Comparison of ENCODE assay signal across 10 cellular contexts in genomic region chr14:31241450-31242114, GRCh38. TPM values are rescaled to one million over a fixed set of nuclear protein-coding genes. Genes with fewer than 3 reads are reported as not detected.
DNase-seq lines count a peak whose midpoint lies in the region; ATAC-seq, FAIRE-seq and TF ChIP-seq lines count a peak whose summit lies in the region.
"Had no signal": no experiment of that assay in that cellular context is flagged by ENCODE, and none has a peak within 500 bp of the region (broad histone marks: within the 10 kb centered on the region; RNA-seq: fewer than 3 reads in every experiment).

No MANE protein-coding gene starts in this region.

- peak; percentile 55 for ATAC-seq in thoracic aorta (ENCODE audit: insufficient number of reproducible peaks, low FRiP score, low read depth)

- TF ChIP-seq CTCF in brain microvascular endothelial cell (IDR thresholded peaks at IDR 0.05; ENCODE audit: low read depth, low read length, missing control alignments) (no peak), right atrium auricular region (IDR thresholded peaks at IDR 0.05) (no peak), thoracic aorta (IDR thresholded peaks at IDR 0.05) (no peak)

- H3K4me1 ChIP-seq in right atrium auricular region (peaks cover 0 to 10% of the 10 kb centered on the region in 2 donors), thoracic aorta (ENCODE audit: control insufficient read depth in 1 of 2, low read depth in 2 of 2) (peaks cover 0 to 8% of the 10 kb centered on the region in 2 donors)
- H3K4me1 ChIP-seq in effector memory CD4-positive, alpha-beta T cell (ENCODE audit: control insufficient read depth, insufficient read depth, low read length, poor library complexity, severe bottlenecking): no peaks in the 10 kb centered on the region
- H3K4me1 ChIP-seq: neural progenitor cell had no signal

- FAIRE-seq in GM19239 (lab: Jason Lieb, UNC): no peak
- FAIRE-seq: islet of Langerhans had no signal

- DNase-seq in NCI-H226 (peak; percentile 3), brain microvascular endothelial cell (peak; percentile 3), right atrium auricular region (ENCODE audit: low spot score) (no peak), thoracic aorta (ENCODE audit: low spot score) (no peak), GOT3 (lab: John Stamatoyannopoulos, UW) (no peak), GM19239 (ENCODE audit: insufficient read length, low spot score) (no peak)
- no peak for DNase-seq in effector memory CD4-positive, alpha-beta T cell
- DNase-seq: NCI-H2029 treated with DMSO at 0.1 percent for 48 hours had no signal

- H3K4me3 ChIP-seq in brain microvascular endothelial cell (ENCODE audit: low read depth, low read length) (no peak overlapping the region), right atrium auricular region (peak overlapping the region in 1 of 2 donors; percentile 24), thoracic aorta (peak overlapping the region; percentile 59)
- no peak overlapping the region for H3K4me3 ChIP-seq in effector memory CD4-positive, alpha-beta T cell (ENCODE audit: insufficient read depth, low read depth, low read length, poor library complexity, severe bottlenecking)
- H3K4me3 ChIP-seq: neural progenitor cell had no signal

- H3K9me3 ChIP-seq in right atrium auricular region: no peaks in the 10 kb centered on the region
- no peaks in the 10 kb centered on the region for H3K9me3 ChIP-seq in thoracic aorta
- H3K9me3 ChIP-seq in effector memory CD4-positive, alpha-beta T cell (ENCODE audit: control insufficient read depth, low read length): no peaks in the 10 kb centered on the region

- H3K27me3 ChIP-seq in brain microvascular endothelial cell (replicated peaks) (no peaks in the 10 kb centered on the region), right atrium auricular region (no peaks in the 10 kb centered on the region), thoracic aorta (replicated peaks; ENCODE audit: insufficient read depth) (no peaks in the 10 kb centered on the region)
- no peaks in the 10 kb centered on the region for H3K27me3 ChIP-seq in effector memory CD4-positive, alpha-beta T cell (replicated peaks; ENCODE audit: control insufficient read depth, insufficient read depth, low read length, poor library complexity, severe bottlenecking)
- H3K27me3 ChIP-seq: neural progenitor cell had no signal

- H3K36me3 ChIP-seq in brain microvascular endothelial cell (replicated peaks) (no peaks in the 10 kb centered on the region), right atrium auricular region (no peaks in the 10 kb centered on the region), thoracic aorta (no peaks in the 10 kb centered on the region)
- no peaks in the 10 kb centered on the region for H3K36me3 ChIP-seq in effector memory CD4-positive, alpha-beta T cell (ENCODE audit: control insufficient read depth, insufficient read depth, low read length)
- H3K36me3 ChIP-seq: neural progenitor cell had no signal

- H3K27ac ChIP-seq in brain microvascular endothelial cell (peak overlapping the region; percentile 15), right atrium auricular region (peak overlapping the region; percentile 20 to 31), thoracic aorta (peak overlapping the region in 1 of 2 donors; percentile 22)
- no peak overlapping the region for H3K27ac ChIP-seq in effector memory CD4-positive, alpha-beta T cell (ENCODE audit: insufficient read depth, low read length, poor library complexity, severe bottlenecking)
- H3K27ac ChIP-seq: neural progenitor cell had no signal

- in situ Hi-C loops in brain microvascular endothelial cell (cut with HindIII; ENCODE audit: low pct_ligation_motif_present, low sequenced_read_pairs): no loop called here

RNA-seq across cellular contexts. Expression of gene HECTD1, which starts 34.0 kb away (rescaled TPM):
- total RNA-seq in right atrium auricular region (100 to 1,000 TPM; 130 to 145 TPM), thoracic aorta (100 to 1,000 TPM in 1 of 2 donors, 10 to 100 TPM in 1; 82.6 to 185 TPM)

Comparison
In these comparisons a context has a peak if more than half of its experiments do, and no peak if none do; other contexts are left out.
1. DNase-seq: peak in NCI-H226 (single experiment) and brain microvascular endothelial cell (single experiment); none in right atrium auricular region (single experiment), thoracic aorta (single experiment), GOT3 (single experiment), effector memory CD4-positive, alpha-beta T cell (0 of 3) and GM19239 (single experiment).